In genomic region chrX:12672362-12673106, GRCh38 we compare ENCODE assay signal across 14 cellular contexts.
DNase-seq lines count a peak whose midpoint lies in the region; ATAC-seq and TF ChIP-seq lines count a peak whose summit lies in the region.
"Had no signal": no experiment of that assay in that cellular context is flagged by ENCODE, and none has a peak within 500 bp of the region (broad histone marks: within the 10 kb centered on the region; RNA-seq: fewer than 3 reads in every experiment).

No MANE protein-coding gene starts in this region.

- H3K4me1 Mint-ChIP-seq in MCF 10A (ENCODE audit: insufficient read depth, unreplicated experiment), result peaks cover 11% of the 10 kb centered on the region
- H3K4me1 Mint-ChIP-seq: CD4-positive, CD25-positive, alpha-beta regulatory T cell; GM23338 had no signal

- DNase-seq in MCF 10A (ENCODE audit: unreplicated experiment) (peak; percentile 50), breast epithelium (ENCODE audit: low spot score in 2 of 2) (no peak), MG63 (peak; percentile 9), astrocyte of the hippocampus (ENCODE audit: low read depth, low spot score) (peak; percentile 14), prostate gland (ENCODE audit: low spot score) (no peak)
- DNase-seq: CD4-positive, CD25-positive, alpha-beta regulatory T cell; DMS79 treated with DMSO at 0.1 percent for 48 hours; NCI-H2029; NCI-H510A treated with DMSO at 0.1 percent for 48 hours; Peyer's patch; SJCRH30 had no signal

- TF ChIP-seq CTCF in MCF 10A (IDR thresholded peaks at IDR 0.05; ENCODE audit: unreplicated experiment) (no peak), breast epithelium (IDR thresholded peaks at IDR 0.05) (no peak), prostate gland (IDR thresholded peaks at IDR 0.05) (no peak)

- TF ChIP-seq POLR2A in breast epithelium (IDR thresholded peaks at IDR 0.05), result no peak
- TF ChIP-seq POLR2A in prostate gland (IDR thresholded peaks at IDR 0.05), result no peak

- CTCF ChIA-PET in MCF 10A (lab: Yijun Ruan, JAX), result interaction anchor here (0.7 kb wide), 1 partner anchor 519 kb away, joined by 3 read pairs; no protein-coding TSS in a partner anchor

- no peaks in the 10 kb centered on the region for H3K36me3 Mint-ChIP-seq in MCF 10A (ENCODE audit: insufficient read depth, unreplicated experiment)
- H3K36me3 Mint-ChIP-seq: CD4-positive, CD25-positive, alpha-beta regulatory T cell had no signal

- no peak overlapping the region for H3K4me3 ChIP-seq in breast epithelium
- H3K4me3 ChIP-seq in MG63, result no peak overlapping the region
- H3K4me3 ChIP-seq in prostate gland, result no peak overlapping the region
- H3K4me3 ChIP-seq: GM23338, Peyer's patch, SJCRH30 had no signal

- H3K9me3 ChIP-seq in breast epithelium (peaks cover 0 to 11% of the 10 kb centered on the region in 2 donors), MG63 (no peaks in the 10 kb centered on the region), prostate gland (no peaks in the 10 kb centered on the region)
- H3K9me3 ChIP-seq: Peyer's patch, SJCRH30 had no signal

- POLR2A ChIA-PET in MCF 10A (lab: Yijun Ruan, JAX), result no interaction called here

- H3K27ac Mint-ChIP-seq in MCF 10A (ENCODE audit: low read depth, unreplicated experiment), result no peak overlapping the region
- H3K27ac Mint-ChIP-seq: CD4-positive, CD25-positive, alpha-beta regulatory T cell; GM23338 had no signal

- no TSS peak for BruUV-seq in MCF 10A (replicated peaks; lab: Mats Ljungman, UMichigan)

- H3K27me3 ChIP-seq in breast epithelium (peaks cover 0 to 12% of the 10 kb centered on the region in 2 donors), MG63 (no peaks in the 10 kb centered on the region), prostate gland (replicated peaks; ENCODE audit: insufficient read depth) (no peaks in the 10 kb centered on the region)
- H3K27me3 ChIP-seq: Peyer's patch, SJCRH30 had no signal

- H3K4me3 Mint-ChIP-seq in MCF 10A (ENCODE audit: unreplicated experiment), result no peak overlapping the region
- H3K4me3 Mint-ChIP-seq: CD4-positive, CD25-positive, alpha-beta regulatory T cell; GM23338 had no signal

- H3K36me3 ChIP-seq in breast epithelium (no peaks in the 10 kb centered on the region), MG63 (no peaks in the 10 kb centered on the region), prostate gland (no peaks in the 10 kb centered on the region)
- H3K36me3 ChIP-seq: Peyer's patch, SJCRH30 had no signal

- intact Hi-C loops in MCF 10A (cut with micrococcal nuclease), result no loop called here
- intact Hi-C loops in breast epithelium (cut with DNase I; ENCODE audit: low total_unique reads), result no loop called here
- intact Hi-C loops in prostate gland (cut with DNase I), result no loop called here

- peaks cover 10% of the 10 kb centered on the region for H3K27me3 Mint-ChIP-seq in MCF 10A (ENCODE audit: insufficient read depth, unreplicated experiment)

- no peak overlapping the region for H3K27ac ChIP-seq in breast epithelium
- no peak overlapping the region for H3K27ac ChIP-seq in prostate gland
- H3K27ac ChIP-seq: Peyer's patch, SJCRH30 had no signal

- no peaks in the 10 kb centered on the region for H3K9me3 Mint-ChIP-seq in MCF 10A (ENCODE audit: unreplicated experiment)
- H3K9me3 Mint-ChIP-seq: GM23338 had no signal

- no peaks in the 10 kb centered on the region for H3K4me1 ChIP-seq in breast epithelium
- H3K4me1 ChIP-seq in prostate gland (replicated peaks), result no peaks in the 10 kb centered on the region
- H3K4me1 ChIP-seq: Peyer's patch, SJCRH30 had no signal

- WGBS in prostate gland, result 75% methylated on average over 3 of the region's 3 CpGs

- ATAC-seq in HG03139 (IDR thresholded peaks at IDR 0.05; ENCODE audit: unreplicated experiment) (no peak), HG03439 (IDR thresholded peaks at IDR 0.05; ENCODE audit: unreplicated experiment) (no peak)
- ATAC-seq: GM23338 had no signal

Comparison
In these comparisons a context has a peak if more than half of its experiments do, and no peak if none do; other contexts are left out.
1. DNase-seq: peak in MCF 10A (single experiment), MG63 (single experiment) and astrocyte of the hippocampus (single experiment); none in breast epithelium (0 of 2) and prostate gland (single experiment).